ENCODE assay signal across 8 cellular contexts in the genomic region with DNA sequence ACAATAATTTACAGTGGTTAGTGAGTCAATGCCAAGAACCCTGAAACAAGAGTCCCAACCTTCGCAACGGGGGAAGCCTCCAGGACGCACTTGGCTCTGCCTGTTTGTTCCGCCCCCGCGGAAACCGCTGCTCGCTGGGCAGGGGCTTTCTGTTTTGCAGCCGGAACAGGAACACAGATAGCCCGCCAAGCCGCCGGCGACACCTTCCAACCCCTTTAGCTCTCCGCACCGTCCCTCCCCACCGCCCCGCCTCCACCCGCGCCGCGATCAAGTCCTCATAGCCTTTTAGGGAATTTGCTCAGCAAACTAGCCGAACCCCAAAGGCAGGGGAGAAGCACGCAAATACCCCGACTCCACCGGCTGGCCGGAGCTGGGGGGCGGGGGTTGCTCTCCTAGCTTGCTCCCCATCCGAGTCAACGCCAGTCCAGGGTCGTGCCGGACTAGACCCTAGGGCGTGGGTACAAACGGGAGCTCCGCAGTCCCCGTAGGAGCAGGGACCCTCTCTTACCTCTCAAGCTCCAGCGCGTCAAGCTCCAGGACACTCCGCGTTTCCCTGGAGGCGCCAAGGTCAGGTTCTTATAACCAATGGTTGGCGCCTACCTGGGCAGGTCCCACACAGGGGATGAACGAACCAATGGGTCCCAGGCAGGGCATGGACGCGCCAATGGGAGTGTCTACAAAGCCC. TPM values are rescaled to one million over a fixed set of nuclear protein-coding genes. Genes with fewer than 3 reads are reported as not detected.
DNase-seq lines count a peak whose midpoint lies in the region; ATAC-seq and TF ChIP-seq lines count a peak whose summit lies in the region.

A gene with protein sequence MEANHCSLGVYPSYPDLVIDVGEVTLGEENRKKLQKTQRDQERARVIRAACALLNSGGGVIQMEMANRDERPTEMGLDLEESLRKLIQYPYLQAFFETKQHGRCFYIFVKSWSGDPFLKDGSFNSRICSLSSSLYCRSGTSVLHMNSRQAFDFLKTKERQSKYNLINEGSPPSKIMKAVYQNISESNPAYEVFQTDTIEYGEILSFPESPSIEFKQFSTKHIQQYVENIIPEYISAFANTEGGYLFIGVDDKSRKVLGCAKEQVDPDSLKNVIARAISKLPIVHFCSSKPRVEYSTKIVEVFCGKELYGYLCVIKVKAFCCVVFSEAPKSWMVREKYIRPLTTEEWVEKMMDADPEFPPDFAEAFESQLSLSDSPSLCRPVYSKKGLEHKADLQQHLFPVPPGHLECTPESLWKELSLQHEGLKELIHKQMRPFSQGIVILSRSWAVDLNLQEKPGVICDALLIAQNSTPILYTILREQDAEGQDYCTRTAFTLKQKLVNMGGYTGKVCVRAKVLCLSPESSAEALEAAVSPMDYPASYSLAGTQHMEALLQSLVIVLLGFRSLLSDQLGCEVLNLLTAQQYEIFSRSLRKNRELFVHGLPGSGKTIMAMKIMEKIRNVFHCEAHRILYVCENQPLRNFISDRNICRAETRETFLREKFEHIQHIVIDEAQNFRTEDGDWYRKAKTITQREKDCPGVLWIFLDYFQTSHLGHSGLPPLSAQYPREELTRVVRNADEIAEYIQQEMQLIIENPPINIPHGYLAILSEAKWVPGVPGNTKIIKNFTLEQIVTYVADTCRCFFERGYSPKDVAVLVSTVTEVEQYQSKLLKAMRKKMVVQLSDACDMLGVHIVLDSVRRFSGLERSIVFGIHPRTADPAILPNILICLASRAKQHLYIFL (minus strand): TSS at position 553 of the 685 bp plus-strand sequence. CDS start 3,086 bp downstream, outside the sequence.

- no peaks in the 10 kb centered on the region for H4K20me1 ChIP-seq in smooth muscle cell (ENCODE audit: low read depth)

- peak; percentile 67 for ATAC-seq in GM21423 (IDR thresholded peaks at IDR 0.05; ENCODE audit: unreplicated experiment)

- peaks cover 37% of the 10 kb centered on the region for H3K36me3 Mint-ChIP-seq in T-helper 1 cell treated with Interleukin-12 subunit alpha and Interleukin-12 subunit beta and Interleukin-4 antibody, amounts not matched to agents 30 μg/mL and 1 μg/mL, for 36 hours (ENCODE audit: low read depth)

- no peaks in the 10 kb centered on the region for H3F3A ChIP-seq in smooth muscle cell (ENCODE audit: low read depth)

- H3K27me3 ChIP-seq in HUES64 (ENCODE audit: insufficient read depth, low read length) (peaks cover 28% of the 10 kb centered on the region), adrenal gland (peaks cover 15% of the 10 kb centered on the region), iPS-18a (ENCODE audit: control insufficient read depth, insufficient read depth, low read length) (peaks cover 33% of the 10 kb centered on the region), smooth muscle cell (ENCODE audit: low read depth) (peaks cover 12% of the 10 kb centered on the region)

- H3K36me3 ChIP-seq in HUES64 (ENCODE audit: insufficient read depth, low read length) (no peaks in the 10 kb centered on the region), adrenal gland (replicated peaks in 1 of 2) (no peaks in the 10 kb centered on the region), iPS-18a (ENCODE audit: control insufficient read depth, low read depth, low read length) (peaks cover 4% of the 10 kb centered on the region), smooth muscle cell (ENCODE audit: low read depth) (no peaks in the 10 kb centered on the region)

- H3K4me3 ChIP-seq in HUES64 (ENCODE audit: low read length) (peak within 1 kb of the TSS; percentile 65), adrenal gland (peak within 1 kb of the TSS in 2 of 4 donors; percentile 47 to 58), iPS-18a (ENCODE audit: low read length) (peak within 1 kb of the TSS; percentile 64), smooth muscle cell (peak within 1 kb of the TSS; percentile 50)

- peak within 1 kb of the TSS; percentile 97 for H2AFZ ChIP-seq in smooth muscle cell (ENCODE audit: low read depth)

- H3K4me3 Mint-ChIP-seq in T-helper 1 cell treated with Interleukin-12 subunit alpha and Interleukin-12 subunit beta and Interleukin-4 antibody, amounts not matched to agents 30 μg/mL and 1 μg/mL, for 36 hours: peak within 1 kb of the TSS; percentile 71

- in situ Hi-C loops in Caki2 (cut with HindIII; ENCODE audit: low pct_unique_long_range_greater_than_20kb, low sequenced_read_pairs): no loop called here

- peak within 1 kb of the TSS; percentile 74 for H3K27ac Mint-ChIP-seq in T-helper 1 cell treated with Interleukin-12 subunit alpha and Interleukin-12 subunit beta and Interleukin-4 antibody, amounts not matched to agents 30 μg/mL and 1 μg/mL, for 36 hours

- H3K9ac ChIP-seq in HUES64 (ENCODE audit: low read depth, low read length): peak within 1 kb of the TSS; percentile 72
- peak within 1 kb of the TSS; percentile 75 for H3K9ac ChIP-seq in iPS-18a (ENCODE audit: low read length)
- no peak within 1 kb of the TSS for H3K9ac ChIP-seq in smooth muscle cell (ENCODE audit: low read depth)

- DNase-seq in Caki2 (ENCODE audit: low read depth) (peak; percentile 82), adrenal gland (peak; percentile 45 to 77 (median 61)), smooth muscle cell (lab: John Stamatoyannopoulos, UW; ENCODE audit: unreplicated experiment) (no peak), dedifferentiated amniotic fluid mesenchymal stem cell (ENCODE audit: extremely low spot score) (no peak)

- H3K27me3 Mint-ChIP-seq in T-helper 1 cell treated with Interleukin-12 subunit alpha and Interleukin-12 subunit beta and Interleukin-4 antibody, amounts not matched to agents 30 μg/mL and 1 μg/mL, for 36 hours (ENCODE audit: low read depth): no peaks in the 10 kb centered on the region

- peaks cover 21% of the 10 kb centered on the region for H3K4me1 Mint-ChIP-seq in T-helper 1 cell treated with Interleukin-12 subunit alpha and Interleukin-12 subunit beta and Interleukin-4 antibody, amounts not matched to agents 30 μg/mL and 1 μg/mL, for 36 hours (ENCODE audit: low read depth)

- TF ChIP-seq POLR2A in adrenal gland (IDR thresholded peaks at IDR 0.05): no peak

- TF ChIP-seq CTCF in adrenal gland (IDR thresholded peaks at IDR 0.05): no peak
- TF ChIP-seq CTCF in smooth muscle cell (IDR thresholded peaks at IDR 0.05; ENCODE audit: borderline replicate concordance, insufficient read depth, poor library complexity, severe bottlenecking): no peak

- intact Hi-C loops in adrenal gland (cut with DNase I): no loop called here

- no peaks in the 10 kb centered on the region for H3K9me3 ChIP-seq in HUES64 (ENCODE audit: insufficient read depth, low read depth, low read length)
- no peaks in the 10 kb centered on the region for H3K9me3 ChIP-seq in adrenal gland (replicated peaks in 1 of 3)
- H3K9me3 ChIP-seq in iPS-18a (ENCODE audit: control insufficient read depth, low read depth, low read length): no peaks in the 10 kb centered on the region
- no peaks in the 10 kb centered on the region for H3K9me3 ChIP-seq in smooth muscle cell (replicated peaks; ENCODE audit: low read depth)

- H3K9me3 Mint-ChIP-seq in T-helper 1 cell treated with Interleukin-12 subunit alpha and Interleukin-12 subunit beta and Interleukin-4 antibody, amounts not matched to agents 30 μg/mL and 1 μg/mL, for 36 hours: no peaks in the 10 kb centered on the region

- H3K27ac ChIP-seq in HUES64 (ENCODE audit: low read depth, low read length): peak within 1 kb of the TSS; percentile 50; the same call in 1 of the 2 replicates
- peak within 1 kb of the TSS in 1 of 5 donors; percentile 53 for H3K27ac ChIP-seq in adrenal gland
- no peak within 1 kb of the TSS for H3K27ac ChIP-seq in iPS-18a (ENCODE audit: low read length)
- no peak within 1 kb of the TSS for H3K27ac ChIP-seq in smooth muscle cell (ENCODE audit: low read depth)

- 76% methylated on average over 44 of the region's 44 CpGs for WGBS in HUES64
- WGBS in adrenal gland, 4 donors: 0 to 6% (median 2%) methylated on average over 8 to 44 of the region's 44 CpGs
- 11% methylated on average over 44 of the region's 44 CpGs for WGBS in smooth muscle cell (ENCODE audit: low lambda C conversion rate)

- H3K79me2 ChIP-seq in smooth muscle cell (ENCODE audit: low read depth): no peaks in the 10 kb centered on the region

- peak within 1 kb of the TSS; percentile 86 for H3K4me2 ChIP-seq in smooth muscle cell

- H3K4me1 ChIP-seq in HUES64 (ENCODE audit: insufficient read depth, low read length) (peaks cover 12% of the 10 kb centered on the region), adrenal gland (replicated peaks in 1 of 2) (no peaks in the 10 kb centered on the region), iPS-18a (ENCODE audit: control insufficient read depth, low read depth, low read length) (peaks cover 24% of the 10 kb centered on the region), smooth muscle cell (ENCODE audit: low read depth) (peaks cover 4% of the 10 kb centered on the region)

RNA-seq across cellular contexts. Expression of the gene that starts here (rescaled TPM):
- 12.8 and 19.0 TPM in 2 replicates for total RNA-seq in Caki2 (2014; rRNA removed; shearing (Covaris generic); ENCODE audit: low replicate concordance)
- 5.5 TPM for polyA plus RNA-seq in HUES64 (2013, experiment 1 of 2)
- 3.7 TPM for polyA plus RNA-seq in HUES64 (2013, experiment 2 of 2)
- total RNA-seq in adrenal gland (1 to 10 TPM in 7 of 8 donors, under 1 TPM in 1; 0.97 to 9.7 (median 6.4) TPM), smooth muscle cell (0.45 and 5.1 TPM in 2 replicates)
- polyA plus RNA-seq in adrenal gland (1 to 10 TPM; 1.4 to 2.2 (median 1.4) TPM), smooth muscle cell (0.30 and 0.83 TPM in 2 replicates)

Comparison
In these comparisons a context has a peak if more than half of its experiments do, and no peak if none do; other contexts are left out.
1. DNase-seq: peak in Caki2 (single experiment) and adrenal gland (7 of 7); none in smooth muscle cell (single experiment) and dedifferentiated amniotic fluid mesenchymal stem cell (single experiment).